In the genomic region with DNA sequence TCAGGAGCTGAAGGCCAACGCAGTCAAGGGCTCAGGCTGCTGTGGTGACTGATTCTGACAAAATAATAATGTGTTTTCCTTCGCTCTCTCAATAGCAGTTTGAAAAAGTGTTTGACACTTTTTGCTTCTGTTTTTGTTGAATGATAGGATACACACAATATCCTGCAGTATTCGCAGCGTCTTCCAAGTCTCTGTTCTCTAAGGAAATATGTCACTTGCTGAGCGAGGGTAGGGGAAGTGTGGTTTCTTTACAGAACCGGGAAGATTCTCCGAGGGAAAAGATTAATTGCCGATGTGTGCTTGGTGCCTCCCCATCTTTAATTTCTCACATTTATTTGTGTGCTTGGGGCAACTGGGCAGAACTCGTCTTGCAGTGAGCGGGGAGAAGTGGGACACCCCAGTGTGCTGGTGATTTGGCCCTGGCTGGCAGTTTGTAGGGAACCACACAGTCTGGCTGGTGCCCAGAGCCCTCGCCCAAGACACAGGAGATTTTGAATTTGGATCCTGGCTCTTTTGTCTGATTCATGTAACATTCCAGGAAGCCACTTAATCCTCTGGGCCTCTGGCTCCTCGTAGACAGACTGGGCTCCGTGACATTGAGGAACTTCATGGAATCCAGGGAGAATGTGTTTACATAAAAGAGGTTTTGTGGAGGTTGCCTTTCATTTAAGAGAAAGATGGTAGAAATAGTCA, we compare ENCODE assay signal across 19 cellular contexts.
DNase-seq lines count a peak whose midpoint lies in the region; ATAC-seq and TF ChIP-seq lines count a peak whose summit lies in the region.
"Had no signal": no experiment of that assay in that cellular context is flagged by ENCODE, and none has a peak within 500 bp of the region (broad histone marks: within the 10 kb centered on the region; RNA-seq: fewer than 3 reads in every experiment).

No MANE protein-coding gene starts in this region.

- no peak for ATAC-seq in GM21447 (IDR thresholded peaks at IDR 0.05; ENCODE audit: unreplicated experiment)
- ATAC-seq in HG02623 (IDR thresholded peaks at IDR 0.05; ENCODE audit: unreplicated experiment) = no peak

- no peak for TF ChIP-seq CTCF in thyroid gland (IDR thresholded peaks at IDR 0.05)

- no peak overlapping the region for H3K9ac ChIP-seq in adipocyte (ENCODE audit: low read length)

- no peaks in the 10 kb centered on the region for H3K9me3 ChIP-seq in adipocyte (ENCODE audit: control insufficient read depth, low read length)
- no peaks in the 10 kb centered on the region for H3K9me3 ChIP-seq in thyroid gland
- H3K9me3 ChIP-seq: Peyer's patch, right lobe of liver, stomach had no signal

- H3K27me3 ChIP-seq in adipocyte (replicated peaks; ENCODE audit: control insufficient read depth, insufficient read depth, low read length) = peaks cover 3% of the 10 kb centered on the region
- H3K27me3 ChIP-seq in thyroid gland = no peaks in the 10 kb centered on the region
- H3K27me3 ChIP-seq: Peyer's patch, right lobe of liver, stomach had no signal

- peaks cover 11% of the 10 kb centered on the region for H3K4me1 ChIP-seq in adipocyte (ENCODE audit: control insufficient read depth, insufficient read depth, low read length)
- H3K4me1 ChIP-seq in thyroid gland = peaks cover 19 to 54% of the 10 kb centered on the region in 2 donors
- H3K4me1 ChIP-seq: right lobe of liver had no signal

- intact Hi-C loops in thyroid gland (cut with DNase I) = no loop called here

- TF ChIP-seq POLR2A in thyroid gland (IDR thresholded peaks at IDR 0.05) = no peak

- WGBS in thyroid gland, 2 donors = 70 to 78% methylated on average over 13 of the region's 13 CpGs

- DNase-seq in activated CD8-positive, alpha-beta memory T cell treated with anti-CD3 and anti-CD28 coated beads, Interleukin-2, amount 50 U/mL, for 48 hours = peak; percentile 37
- no peak for DNase-seq in activated CD8-positive, alpha-beta memory T cell treated with anti-CD3 and anti-CD28 coated beads, Interleukin-2, amount 50 U/mL, for 4 hours
- DNase-seq in adipocyte (ENCODE audit: low read depth) (peak; percentile 82), iris pigment epithelial cell (ENCODE audit: low read depth) (peak; percentile 46), thyroid gland (peak in 1 of 2 donors; percentile 31), SKM-1 (lab: John Stamatoyannopoulos, UW; ENCODE audit: unreplicated experiment) (no peak)
- DNase-seq: activated CD4-positive, CD25-positive, alpha-beta regulatory T cell treated with anti-CD3 and anti-CD28 coated beads, Interleukin-2, amount 50 U/mL, for 72 hours; activated T-cell treated with anti-CD3 and anti-CD28 coated beads, Interleukin-2, amount 50 U/mL, for 48 hours; anterior cingulate cortex; DMS53; naive B cell; NCI-H1694; NCI-H524 treated with DMSO at 0.1 percent for 48 hours; Peyer's patch; right lobe of liver; stomach; T-helper 2 cell had no signal

- H3K27ac ChIP-seq in thyroid gland = peak overlapping the region; percentile 15 to 61 (median 53)
- H3K27ac ChIP-seq: Peyer's patch, right lobe of liver had no signal

- no peaks in the 10 kb centered on the region for H3K36me3 ChIP-seq in adipocyte (ENCODE audit: control insufficient read depth, insufficient read depth, low read length, severe bottlenecking)
- no peaks in the 10 kb centered on the region for H3K36me3 ChIP-seq in thyroid gland

- H3K4me3 ChIP-seq in adipocyte (ENCODE audit: low read length) = no peak overlapping the region
- no peak overlapping the region for H3K4me3 ChIP-seq in thyroid gland (replicated peaks in 1 of 3)
- H3K4me3 ChIP-seq: Peyer's patch, right lobe of liver, stomach had no signal

Comparison
In these comparisons a context has a peak if more than half of its experiments do, and no peak if none do; other contexts are left out.
1. DNase-seq: peak in activated CD8-positive, alpha-beta memory T cell treated with anti-CD3 and anti-CD28 coated beads, Interleukin-2, amount 50 U/mL, for 48 hours (single experiment), adipocyte (single experiment) and iris pigment epithelial cell (single experiment); none in activated CD8-positive, alpha-beta memory T cell treated with anti-CD3 and anti-CD28 coated beads, Interleukin-2, amount 50 U/mL, for 4 hours (single experiment) and SKM-1 (single experiment).